8 cellular contexts compared by ENCODE assay signal in the genomic region with DNA sequence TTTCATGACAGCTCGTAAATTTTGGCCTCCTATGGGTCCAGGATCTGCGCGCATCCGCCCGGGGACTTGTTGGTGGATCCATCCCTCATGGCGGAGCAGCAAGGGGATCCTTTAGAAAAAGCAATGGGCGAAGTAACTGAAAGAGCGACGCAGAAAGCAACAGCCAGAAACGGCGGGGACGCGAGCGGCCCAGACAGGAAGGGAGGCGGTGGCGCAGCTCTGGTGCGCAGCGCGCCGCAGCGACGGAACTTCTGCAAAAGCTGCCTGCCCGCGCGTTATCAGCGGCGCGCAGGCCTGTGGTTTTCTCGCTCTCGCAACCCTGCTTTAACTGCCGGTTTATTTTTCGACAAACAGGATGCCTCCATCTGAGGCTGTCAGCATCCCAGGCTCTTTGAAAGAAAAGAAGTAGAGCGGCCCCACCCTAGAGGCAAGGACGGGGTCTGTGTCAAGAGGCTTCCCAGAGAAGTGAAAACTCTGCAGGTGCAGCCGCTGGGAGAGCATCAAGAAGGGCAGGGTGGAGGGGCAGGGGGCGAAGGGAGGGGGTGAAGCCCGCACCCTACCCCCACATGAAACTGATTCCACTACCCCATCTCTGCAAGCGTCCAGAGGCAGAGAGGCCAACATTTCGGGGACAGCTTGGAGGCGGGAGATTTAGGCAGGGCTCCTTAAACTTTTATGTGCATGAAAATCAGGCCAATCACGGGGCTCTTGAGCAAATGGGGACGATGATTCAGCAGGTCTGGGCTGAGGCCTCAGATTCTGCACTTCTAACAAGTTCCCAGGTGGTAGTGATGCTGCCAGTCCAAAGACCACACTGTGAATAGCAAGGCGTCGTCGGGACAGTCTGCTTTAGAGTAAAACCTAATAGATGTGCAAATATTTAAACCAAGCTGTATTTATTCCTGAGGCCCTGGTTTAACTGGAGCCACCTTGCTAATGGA. TPM values are rescaled to one million over a fixed set of nuclear protein-coding genes. Genes with fewer than 3 reads are reported as not detected.
DNase-seq lines count a peak whose midpoint lies in the region; ATAC-seq, FAIRE-seq and TF ChIP-seq lines count a peak whose summit lies in the region.

No MANE protein-coding gene starts in this region.

- H3K36me3 ChIP-seq in small intestine (ENCODE audit: control insufficient read depth in 2 of 2, insufficient read depth in 2 of 2, low read length in 2 of 2), result no peaks in the 10 kb centered on the region

- intact Hi-C loops in Calu3 (cut with micrococcal nuclease; ENCODE audit: unreplicated experiment), result no loop called here

- no peaks in the 10 kb centered on the region for H3K27me3 ChIP-seq in small intestine (ENCODE audit: control insufficient read depth in 2 of 2, insufficient read depth in 2 of 2, low read length in 2 of 2)

- CTCF ChIA-PET in Calu3 (lab: Charles Lee), result no interaction called here

- peak overlapping the region in 1 of 2 donors; percentile 5 for H3K4me3 ChIP-seq in small intestine (ENCODE audit: low read depth in 1 of 2, low read length in 2 of 2)

- no peaks in the 10 kb centered on the region for H3K27me3 Mint-ChIP-seq in Calu3 (ENCODE audit: unreplicated experiment)

- no peak overlapping the region for H3K27ac Mint-ChIP-seq in Calu3 (ENCODE audit: unreplicated experiment)

- H3K36me3 Mint-ChIP-seq in Calu3 (ENCODE audit: insufficient read depth, unreplicated experiment), result peaks cover 9% of the 10 kb centered on the region

- no peak overlapping the region for H3K4me3 Mint-ChIP-seq in Calu3 (ENCODE audit: low read depth, unreplicated experiment)

- FAIRE-seq in GM18507 (lab: Jason Lieb, UNC), result peak; percentile 94
- FAIRE-seq in small intestine (lab: Jason Lieb, UNC), result no peak

- peak; percentile 71 for ATAC-seq in HG02973 (IDR thresholded peaks at IDR 0.05; ENCODE audit: unreplicated experiment)

- H3K27ac ChIP-seq in small intestine (ENCODE audit: low read depth in 1 of 2, low read length in 1 of 2), result peak overlapping the region in 1 of 2 donors; percentile 62

- peaks cover 0 to 9% of the 10 kb centered on the region in 2 donors for H3K4me1 ChIP-seq in small intestine (ENCODE audit: control insufficient read depth in 2 of 2, insufficient read depth in 1 of 2, low read depth in 1 of 2, low read length in 1 of 2)

- peaks cover 5% of the 10 kb centered on the region for H3K4me1 Mint-ChIP-seq in Calu3 (ENCODE audit: low read depth, unreplicated experiment)

- H3K9me3 ChIP-seq in small intestine (ENCODE audit: control insufficient read depth, low read depth), result no peaks in the 10 kb centered on the region

- no peak for TF ChIP-seq CTCF in Calu3 (IDR thresholded peaks at IDR 0.05; ENCODE audit: unreplicated experiment)

- peak; percentile 44 for DNase-seq in GM18507 (ENCODE audit: extremely low spot score, insufficient read length, low read depth)
- peak; percentile 96 for DNase-seq in SIG-M5 (lab: John Stamatoyannopoulos, UW)
- DNase-seq in activated naive CD4-positive, alpha-beta T cell treated with anti-CD3 and anti-CD28 coated beads, Interleukin-2, amount 50 U/mL, for 16 hours, result peak; percentile 78
- peak; percentile 33 for DNase-seq in iPS DF 19.7 (ENCODE audit: low read depth, low spot score)
- DNase-seq in small intestine, result peak; percentile 67
- DNase-seq in Calu3, result no peak
- no peak for DNase-seq in DMS79 treated with DMSO at 0.1 percent for 48 hours (lab: John Stamatoyannopoulos, UW)

- WGBS in small intestine, 3 donors, result 15 to 31% (median 16%) methylated on average over 45 of the region's 45 CpGs

- H3K9me3 Mint-ChIP-seq in Calu3 (ENCODE audit: low read depth, unreplicated experiment), result no peaks in the 10 kb centered on the region

- BruUV-seq in Calu3 (replicated peaks; lab: Mats Ljungman, UMichigan), result no TSS peak

RNA-seq across cellular contexts. Expression of gene RUNX1, which starts 22.2 kb away (rescaled TPM):
- polyA plus RNA-seq in small intestine, result 1 to 10 TPM; 2.5 to 5.8 (median 3.2) TPM
- total RNA-seq in Calu3 (2022), result 61.1 and 95.4 TPM in 2 replicates

Comparison
In these comparisons a context has a peak if more than half of its experiments do, and no peak if none do; other contexts are left out.
1. DNase-seq: peak in GM18507 (single experiment), SIG-M5 (single experiment), activated naive CD4-positive, alpha-beta T cell treated with anti-CD3 and anti-CD28 coated beads, Interleukin-2, amount 50 U/mL, for 16 hours (single experiment), iPS DF 19.7 (single experiment) and small intestine (single experiment); none in Calu3 (single experiment) and DMS79 treated with DMSO at 0.1 percent for 48 hours (single experiment).